14 cellular contexts compared by ENCODE assay signal in genomic region chr4:178415925-178416324, GRCh38.
DNase-seq lines count a peak whose midpoint lies in the region; ATAC-seq and TF ChIP-seq lines count a peak whose summit lies in the region.
"Had no signal": no experiment of that assay in that cellular context is flagged by ENCODE, and none has a peak within 500 bp of the region (broad histone marks: within the 10 kb centered on the region; RNA-seq: fewer than 3 reads in every experiment).

No MANE protein-coding gene starts in this region.

- peak; percentile 3 for DNase-seq in GM10248 (ENCODE audit: extremely low spot score)
- peak; percentile 67 for DNase-seq in NCI-H2227 (lab: John Stamatoyannopoulos, UW; ENCODE audit: unreplicated experiment)
- peak; percentile 90 for DNase-seq in chondrocyte (ENCODE audit: low spot score)
- no peak for DNase-seq in BE2C
- DNase-seq in NCI-H345 treated with DMSO at 0.1 percent for 48 hours (lab: John Stamatoyannopoulos, UW; ENCODE audit: unreplicated experiment) = no peak
- no peak for DNase-seq in NCI-H2107 (lab: John Stamatoyannopoulos, UW)
- DNase-seq: NCI-H1417 treated with DMSO at 0.1 percent for 48 hours, NCI-H510A treated with DMSO at 0.1 percent for 48 hours had no signal

- CTCF ChIA-PET in GM10248 (lab: Yijun Ruan, JAX) = no interaction called here

- H3K9me3 Mint-ChIP-seq in chondrocyte (ENCODE audit: low read depth) = no peaks in the 10 kb centered on the region
- no peaks in the 10 kb centered on the region for H3K9me3 Mint-ChIP-seq in stimulated activated memory B cell treated with anti-CD40 and anti-IgM and Interleukin-4, amounts not matched to agents 10 μg/mL and 1 μg/mL and 100 μg/mL, for 72 hours

- H3K27ac Mint-ChIP-seq in chondrocyte (ENCODE audit: unreplicated experiment) = no peak overlapping the region
- H3K27ac Mint-ChIP-seq in stimulated activated memory B cell treated with anti-CD40 and anti-IgM and Interleukin-4, amounts not matched to agents 10 μg/mL and 1 μg/mL and 100 μg/mL, for 72 hours = no peak overlapping the region
- H3K27ac Mint-ChIP-seq: B cell; CD4-positive, alpha-beta memory T cell; IgD-negative memory B cell had no signal

- no peaks in the 10 kb centered on the region for H3K36me3 Mint-ChIP-seq in chondrocyte (ENCODE audit: low read depth)
- no peaks in the 10 kb centered on the region for H3K36me3 Mint-ChIP-seq in stimulated activated memory B cell treated with anti-CD40 and anti-IgM and Interleukin-4, amounts not matched to agents 10 μg/mL and 1 μg/mL and 100 μg/mL, for 72 hours
- H3K36me3 Mint-ChIP-seq: CD4-positive, alpha-beta memory T cell; IgD-negative memory B cell had no signal

- H3K9me3 ChIP-seq in BE2C = no peaks in the 10 kb centered on the region

- H3K27me3 Mint-ChIP-seq in chondrocyte (ENCODE audit: low read depth) = peaks cover 3% of the 10 kb centered on the region
- no peaks in the 10 kb centered on the region for H3K27me3 Mint-ChIP-seq in stimulated activated memory B cell treated with anti-CD40 and anti-IgM and Interleukin-4, amounts not matched to agents 10 μg/mL and 1 μg/mL and 100 μg/mL, for 72 hours
- H3K27me3 Mint-ChIP-seq: B cell; CD4-positive, alpha-beta memory T cell; IgD-negative memory B cell had no signal

- POLR2A ChIA-PET in GM10248 (lab: Yijun Ruan, JAX) = no interaction called here

- H3K4me1 ChIP-seq in BE2C = no peaks in the 10 kb centered on the region

- peak; percentile 31 for ATAC-seq in stimulated activated memory B cell treated with anti-CD40 and anti-IgM and Interleukin-4, amounts not matched to agents 10 μg/mL and 1 μg/mL and 100 μg/mL, for 72 hours
- ATAC-seq in GM18867 (IDR thresholded peaks at IDR 0.05; ENCODE audit: unreplicated experiment) = no peak
- ATAC-seq: HCT116 had no signal

- no peaks in the 10 kb centered on the region for H3K36me3 ChIP-seq in BE2C

- H3K4me3 ChIP-seq in BE2C (ENCODE audit: low read depth, low read length) = no peak overlapping the region

- H3K4me1 Mint-ChIP-seq in chondrocyte (ENCODE audit: low read depth) = no peaks in the 10 kb centered on the region
- no peaks in the 10 kb centered on the region for H3K4me1 Mint-ChIP-seq in stimulated activated memory B cell treated with anti-CD40 and anti-IgM and Interleukin-4, amounts not matched to agents 10 μg/mL and 1 μg/mL and 100 μg/mL, for 72 hours
- H3K4me1 Mint-ChIP-seq: B cell; CD4-positive, alpha-beta memory T cell; IgD-negative memory B cell had no signal

- TF ChIP-seq CTCF in GM10248 (IDR thresholded peaks at IDR 0.05; ENCODE audit: control extremely low read depth, extremely low read depth, low read depth, missing control alignments) (no peak), chondrocyte (IDR thresholded peaks at IDR 0.05) (no peak), BE2C (IDR thresholded peaks at IDR 0.05; ENCODE audit: low read depth, low read length) (no peak)

- H3K4me3 Mint-ChIP-seq in chondrocyte (ENCODE audit: unreplicated experiment) = no peak overlapping the region
- H3K4me3 Mint-ChIP-seq in stimulated activated memory B cell treated with anti-CD40 and anti-IgM and Interleukin-4, amounts not matched to agents 10 μg/mL and 1 μg/mL and 100 μg/mL, for 72 hours = no peak overlapping the region
- H3K4me3 Mint-ChIP-seq: B cell; CD4-positive, alpha-beta memory T cell; IgD-negative memory B cell had no signal

- H3K27me3 ChIP-seq in BE2C = no peaks in the 10 kb centered on the region

Comparison
In these comparisons a context has a peak if more than half of its experiments do, and no peak if none do; other contexts are left out.
1. DNase-seq: peak in GM10248 (single experiment), NCI-H2227 (single experiment) and chondrocyte (single experiment); none in BE2C (single experiment), NCI-H345 treated with DMSO at 0.1 percent for 48 hours (single experiment) and NCI-H2107 (single experiment).